19 cellular contexts compared by ENCODE assay signal in genomic region chr1:88729297-88729696, GRCh38.
"Had no signal": no experiment of that assay in that cellular context is flagged by ENCODE, and none has a peak within 500 bp of the region (broad histone marks: within the 10 kb centered on the region; RNA-seq: fewer than 3 reads in every experiment).

No MANE protein-coding gene starts in this region.

- H3K36me3 ChIP-seq: left lung, lower lobe of right lung, ovary, right atrium auricular region, sigmoid colon had no signal

- H3K4me3 Mint-ChIP-seq: effector memory CD8-positive, alpha-beta T cell; naive thymus-derived CD4-positive, alpha-beta T cell; type B pancreatic cell had no signal

- H3K27me3 ChIP-seq: esophagus muscularis mucosa, gastroesophageal sphincter, left lung, ovary, right atrium auricular region, sigmoid colon had no signal

- FAIRE-seq: small intestine had no signal

- H3K27me3 Mint-ChIP-seq: effector memory CD8-positive, alpha-beta T cell; naive thymus-derived CD4-positive, alpha-beta T cell; type B pancreatic cell had no signal

- H3K27ac Mint-ChIP-seq: effector memory CD8-positive, alpha-beta T cell had no signal

- H3K9me3 Mint-ChIP-seq: effector memory CD8-positive, alpha-beta T cell had no signal

- H3K4me3 ChIP-seq: esophagus muscularis mucosa, gastroesophageal sphincter, left lung, lower lobe of right lung, ovary, right atrium auricular region, sigmoid colon had no signal

- H3K27ac ChIP-seq: epithelial cell of prostate, esophagus muscularis mucosa, lower lobe of right lung, ovary, right atrium auricular region, sigmoid colon had no signal

- DNase-seq: effector memory CD8-positive, alpha-beta T cell; glutamatergic neuron; islet precursor cell; lower lobe of right lung; mesenchymal stem cell; midbrain; naive thymus-derived CD4-positive, alpha-beta T cell; nucleus accumbens; ovary; sigmoid colon; small intestine; stimulated activated CD4-positive, alpha-beta T cell treated with anti-CD3 and anti-CD28 coated beads, Interleukin-12 subunit alpha, Interleukin-12 subunit beta, amount 100 ng/mL, for 4 hours; stimulated activated naive CD4-positive, alpha-beta T cell treated with Interleukin-2 at 50 U/mL for 16 hours had no signal

- H3K9me3 ChIP-seq: esophagus muscularis mucosa, gastroesophageal sphincter, left lung, lower lobe of right lung, ovary, right atrium auricular region, sigmoid colon had no signal

- ATAC-seq: effector memory CD8-positive, alpha-beta T cell; gastroesophageal sphincter; left lung; lower lobe of right lung; naive thymus-derived CD4-positive, alpha-beta T cell had no signal
